23 cellular contexts compared by ENCODE assay signal in genomic region chr1:185058103-185058502, GRCh38. TPM values are rescaled to one million over a fixed set of nuclear protein-coding genes. Genes with fewer than 3 reads are reported as not detected.
A peak's percentile ranks its signal among the peaks of the same experiment; 100 is the strongest.
DNase-seq lines count a peak whose midpoint lies in the region; ATAC-seq and TF ChIP-seq lines count a peak whose summit lies in the region.
"Had no signal": no experiment of that assay in that cellular context is flagged by ENCODE, and none has a peak within 500 bp of the region (broad histone marks: within the 10 kb centered on the region; RNA-seq: fewer than 3 reads in every experiment).

No MANE protein-coding gene starts in this region.

- no peaks in the 10 kb centered on the region for H3K79me1 ChIP-seq in trophoblast cell (ENCODE audit: low read length)

- peaks cover 43% of the 10 kb centered on the region for H3K4me1 Mint-ChIP-seq in WTC11

- H3K9me3 Mint-ChIP-seq in WTC11: peaks cover 10% of the 10 kb centered on the region
- H3K9me3 Mint-ChIP-seq: activated naive CD8-positive, alpha-beta T cell treated with anti-CD3 and anti-CD28 coated beads, Interleukin-2, amount 50 U/mL, for 24 hours; activated T-helper 2 cell treated with anti-CD3 and anti-CD28 coated beads, Interferon-gamma antibody, Interleukin-2, Interleukin-4, amounts not matched to agents 10 μg/mL and 5 μg/mL and 100 μg/mL, durations not matched to agents 14 hours and 24 hours and 36 hours; effector memory CD8-positive, alpha-beta T cell had no signal

- no peak overlapping the region for H3K4me3 Mint-ChIP-seq in WTC11
- H3K4me3 Mint-ChIP-seq: activated naive CD8-positive, alpha-beta T cell treated with anti-CD3 and anti-CD28 coated beads, Interleukin-2, amount 50 U/mL, for 24 hours; effector memory CD8-positive, alpha-beta T cell had no signal

- H2BK5ac ChIP-seq in trophoblast cell (ENCODE audit: low read depth, low read length, poor library complexity): no peak overlapping the region

- no peak overlapping the region for H4K12ac ChIP-seq in trophoblast cell (ENCODE audit: low read depth, low read length)

- H3K4me3 ChIP-seq in trophoblast cell (ENCODE audit: low read depth, low read length): no peak overlapping the region
- H3K4me3 ChIP-seq: body of pancreas, lower lobe of right lung, right lobe of liver had no signal

- no peak overlapping the region for H2BK12ac ChIP-seq in trophoblast cell (ENCODE audit: low read length)

- H4K91ac ChIP-seq in trophoblast cell (ENCODE audit: low read depth, low read length): no peak overlapping the region

- H2AK5ac ChIP-seq in trophoblast cell (ENCODE audit: low read length): no peak overlapping the region

- peaks cover 3 to 4% of the 10 kb centered on the region in 2 experiments for H3K36me3 ChIP-seq in trophoblast cell (ENCODE audit: control insufficient read depth in 1 of 2, insufficient read depth in 2 of 2, low read length in 2 of 2)
- H3K36me3 ChIP-seq: lower lobe of right lung, right lobe of liver had no signal

- no peak overlapping the region for H3K27ac ChIP-seq in trophoblast cell (ENCODE audit: low read depth, low read length)
- H3K27ac ChIP-seq: lower lobe of right lung, right lobe of liver had no signal

- no peak overlapping the region for H2AFZ ChIP-seq in trophoblast cell (ENCODE audit: insufficient read depth, low read length, poor library complexity)

- H4K8ac ChIP-seq in trophoblast cell (ENCODE audit: low read depth, low read length): no peak overlapping the region

- no peaks in the 10 kb centered on the region for H3K9me3 ChIP-seq in trophoblast cell (ENCODE audit: insufficient read depth, low read depth, low read length)
- H3K9me3 ChIP-seq: body of pancreas, lower lobe of right lung, right lobe of liver, SK-N-SH had no signal

- H3K79me2 ChIP-seq in trophoblast cell (ENCODE audit: control insufficient read depth, insufficient read depth, low read length, poor library complexity): peaks cover 11% of the 10 kb centered on the region

- no peak overlapping the region for H3K9ac ChIP-seq in trophoblast cell (ENCODE audit: low read length)
- H3K9ac ChIP-seq: SK-N-SH had no signal

- no peak overlapping the region for H2BK120ac ChIP-seq in trophoblast cell (ENCODE audit: insufficient read depth, low read length, poor library complexity)

- CTCF ChIA-PET in WTC11 (lab: Charles Lee): no interaction called here

- peak overlapping the region; percentile 57; the same call in 1 of the 2 replicates for H3K27ac Mint-ChIP-seq in WTC11
- H3K27ac Mint-ChIP-seq: activated naive CD8-positive, alpha-beta T cell treated with anti-CD3 and anti-CD28 coated beads, Interleukin-2, amount 50 U/mL, for 24 hours; activated T-helper 2 cell treated with anti-CD3 and anti-CD28 coated beads, Interferon-gamma antibody, Interleukin-2, Interleukin-4, amounts not matched to agents 10 μg/mL and 5 μg/mL and 100 μg/mL, durations not matched to agents 14 hours and 24 hours and 36 hours had no signal

- ATAC-seq in GM18502 (IDR thresholded peaks at IDR 0.05; ENCODE audit: poor library complexity, unreplicated experiment) (peak; percentile 63), HG03175 (IDR thresholded peaks at IDR 0.05; ENCODE audit: unreplicated experiment) (peak; percentile 60), WTC11 (no peak), GM21360 (IDR thresholded peaks at IDR 0.05; ENCODE audit: unreplicated experiment) (no peak)
- ATAC-seq: activated naive CD8-positive, alpha-beta T cell treated with anti-CD3 and anti-CD28 coated beads, Interleukin-2, amount 50 U/mL, for 24 hours; body of pancreas; effector memory CD8-positive, alpha-beta T cell; lower lobe of right lung; right lobe of liver had no signal

- TF ChIP-seq CTCF in WTC11 (IDR thresholded peaks at IDR 0.05): no peak

- no peak overlapping the region for H3K18ac ChIP-seq in trophoblast cell (ENCODE audit: low read length)

- H3K27me3 Mint-ChIP-seq in WTC11 (ENCODE audit: low read depth): no peaks in the 10 kb centered on the region
- H3K27me3 Mint-ChIP-seq: activated naive CD8-positive, alpha-beta T cell treated with anti-CD3 and anti-CD28 coated beads, Interleukin-2, amount 50 U/mL, for 24 hours; CD4-positive, alpha-beta memory T cell; effector memory CD8-positive, alpha-beta T cell had no signal

- no peaks in the 10 kb centered on the region for H3K27me3 ChIP-seq in trophoblast cell (ENCODE audit: insufficient read depth, low read length)
- H3K27me3 ChIP-seq: body of pancreas, right lobe of liver had no signal

- H3K4me2 ChIP-seq in trophoblast cell (ENCODE audit: low read length): no peak overlapping the region
- H3K4me2 ChIP-seq: SK-N-SH had no signal

- H3K4ac ChIP-seq in trophoblast cell (ENCODE audit: low read depth, low read length): peak overlapping the region; percentile 89

- WGBS in trophoblast cell (ENCODE audit: extremely low coverage, insufficient coverage, insufficient read length): no CpG with 5 or more reads among the region's 2 CpGs

- H3K23ac ChIP-seq in trophoblast cell (ENCODE audit: low read length): no peak overlapping the region

- H3K4me1 ChIP-seq in trophoblast cell (ENCODE audit: control insufficient read depth in 1 of 2, insufficient read depth in 2 of 2, low read length in 2 of 2): peaks cover 0 to 3% of the 10 kb centered on the region in 2 experiments
- H3K4me1 ChIP-seq: right lobe of liver had no signal

- no peak overlapping the region for H3K14ac ChIP-seq in trophoblast cell (ENCODE audit: low read length)

- POLR2A ChIA-PET in WTC11 (lab: Charles Lee): no interaction called here

- DNase-seq in WTC11 (ENCODE audit: low spot score) (no peak), trophoblast cell (no peak), NCI-H2029 treated with DMSO at 0.1 percent for 48 hours (lab: John Stamatoyannopoulos, UW) (no peak), mucosa of gallbladder (ENCODE audit: low spot score) (no peak)
- DNase-seq: activated CD4-positive, alpha-beta T cell treated with anti-CD3 and anti-CD28 coated beads, Interleukin-2, amount 50 U/mL, for 1 hour; activated CD8-positive, alpha-beta memory T cell treated with anti-CD3 and anti-CD28 coated beads, Interleukin-2, amount 50 U/mL, for 4 hours; activated naive CD8-positive, alpha-beta T cell treated with anti-CD3 and anti-CD28 coated beads, Interleukin-2, amount 50 U/mL, for 24 hours; body of pancreas; CD4-positive, alpha-beta memory T cell; effector memory CD8-positive, alpha-beta T cell; kidney; lower lobe of right lung; NCI-H1436; NCI-H2171 treated with DMSO at 0.1 percent for 48 hours; NCI-H69; right lobe of liver; RPMI8226; SK-N-SH; T-helper 2 cell had no signal

- H3K36me3 Mint-ChIP-seq in WTC11: peaks cover 3% of the 10 kb centered on the region; the same call in 1 of the 2 replicates

TF ChIP-seq in WTC11, 78 proteins besides CTCF, POLR2A, EP300 and RAD21:
- no peak for TF ChIP-seq ZNF423 (CRISPR knock-in tag; IDR thresholded peaks at IDR 0.05)
- no peak for TF ChIP-seq ZNF121 (CRISPR knock-in tag; IDR thresholded peaks at IDR 0.05)
- no peak for TF ChIP-seq JUN (CRISPR knock-in tag; IDR thresholded peaks at IDR 0.05)
- TF ChIP-seq KAT7 (CRISPR knock-in tag; IDR thresholded peaks at IDR 0.05; ENCODE audit: borderline replicate concordance): no peak
- TF ChIP-seq NR3C1 (CRISPR knock-in tag; conservative IDR thresholded peaks at IDR 0.05; ENCODE audit: low read depth): no peak
- TF ChIP-seq, protein P1, sequence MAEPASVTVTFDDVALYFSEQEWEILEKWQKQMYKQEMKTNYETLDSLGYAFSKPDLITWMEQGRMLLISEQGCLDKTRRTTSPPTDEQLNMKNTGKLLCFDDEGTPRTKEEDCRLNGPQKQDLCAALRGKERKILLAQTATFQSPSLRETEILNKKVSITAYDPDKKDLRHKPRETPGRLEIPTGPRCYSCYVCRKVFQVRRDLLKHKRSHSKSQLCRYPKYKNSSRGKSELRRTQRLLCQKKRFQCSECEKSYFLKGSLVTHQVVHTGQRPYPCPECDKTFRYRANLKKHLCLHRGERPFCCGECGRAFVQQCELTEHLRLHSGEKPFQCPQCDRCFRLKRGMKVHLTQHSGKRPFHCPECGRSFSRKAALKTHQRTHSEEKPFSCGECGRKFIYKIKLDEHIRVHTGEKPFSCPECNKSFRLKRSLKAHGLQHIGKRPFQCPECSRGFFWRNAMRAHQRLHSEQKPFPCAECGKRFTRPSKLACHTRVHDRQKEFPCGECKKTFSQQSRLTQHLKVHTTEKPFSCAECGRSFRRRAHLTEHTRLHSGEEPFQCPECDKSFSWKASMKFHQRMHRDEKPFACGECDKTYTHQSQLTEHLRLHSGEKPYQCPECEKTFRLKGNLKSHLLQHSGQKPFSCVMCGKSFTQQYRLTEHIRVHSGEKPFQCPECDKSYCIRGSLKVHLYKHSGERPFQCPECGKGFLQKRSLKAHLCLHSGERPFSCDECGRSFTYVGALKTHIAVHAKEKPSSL (CRISPR knock-in tag; conservative IDR thresholded peaks at IDR 0.05): no peak
- TF ChIP-seq, protein P2, sequence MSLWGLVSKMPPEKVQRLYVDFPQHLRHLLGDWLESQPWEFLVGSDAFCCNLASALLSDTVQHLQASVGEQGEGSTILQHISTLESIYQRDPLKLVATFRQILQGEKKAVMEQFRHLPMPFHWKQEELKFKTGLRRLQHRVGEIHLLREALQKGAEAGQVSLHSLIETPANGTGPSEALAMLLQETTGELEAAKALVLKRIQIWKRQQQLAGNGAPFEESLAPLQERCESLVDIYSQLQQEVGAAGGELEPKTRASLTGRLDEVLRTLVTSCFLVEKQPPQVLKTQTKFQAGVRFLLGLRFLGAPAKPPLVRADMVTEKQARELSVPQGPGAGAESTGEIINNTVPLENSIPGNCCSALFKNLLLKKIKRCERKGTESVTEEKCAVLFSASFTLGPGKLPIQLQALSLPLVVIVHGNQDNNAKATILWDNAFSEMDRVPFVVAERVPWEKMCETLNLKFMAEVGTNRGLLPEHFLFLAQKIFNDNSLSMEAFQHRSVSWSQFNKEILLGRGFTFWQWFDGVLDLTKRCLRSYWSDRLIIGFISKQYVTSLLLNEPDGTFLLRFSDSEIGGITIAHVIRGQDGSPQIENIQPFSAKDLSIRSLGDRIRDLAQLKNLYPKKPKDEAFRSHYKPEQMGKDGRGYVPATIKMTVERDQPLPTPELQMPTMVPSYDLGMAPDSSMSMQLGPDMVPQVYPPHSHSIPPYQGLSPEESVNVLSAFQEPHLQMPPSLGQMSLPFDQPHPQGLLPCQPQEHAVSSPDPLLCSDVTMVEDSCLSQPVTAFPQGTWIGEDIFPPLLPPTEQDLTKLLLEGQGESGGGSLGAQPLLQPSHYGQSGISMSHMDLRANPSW (CRISPR knock-in tag; conservative IDR thresholded peaks at IDR 0.05; ENCODE audit: low read depth): no peak

RNA-seq across cellular contexts. Expression of gene RNF2, which starts 12.7 kb away (rescaled TPM):
- total RNA-seq in WTC11 (2021) (37.3 to 47.8 TPM (median 45.2 TPM) in 3 replicates), mucosa of gallbladder (15.7 TPM)
- polyA plus RNA-seq in trophoblast cell (2013): 39.0 and 41.8 TPM in 2 replicates

Comparison
In these comparisons a context has a peak if more than half of its experiments do, and no peak if none do; other contexts are left out.
1. ATAC-seq: peak in GM18502 (single experiment) and HG03175 (single experiment); none in WTC11 (single experiment) and GM21360 (single experiment).